ENCODE assay signal across 29 cellular contexts in genomic region chrX:46957299-46957698, GRCh38. TPM values are rescaled to one million over a fixed set of nuclear protein-coding genes. Genes with fewer than 3 reads are reported as not detected.
DNase-seq lines count a peak whose midpoint lies in the region; ATAC-seq and TF ChIP-seq lines count a peak whose summit lies in the region.
"Had no signal": no experiment of that assay in that cellular context is flagged by ENCODE, and none has a peak within 500 bp of the region (broad histone marks: within the 10 kb centered on the region; RNA-seq: fewer than 3 reads in every experiment).

No MANE protein-coding gene starts in this region.

- CTCF ChIA-PET in MCF 10A (lab: Yijun Ruan, JAX), result interaction anchor here (1.4 kb wide), 1 partner anchor 54 kb away, joined by 7 read pairs; no protein-coding TSS in a partner anchor

- POLR2A ChIA-PET in MCF 10A (lab: Yijun Ruan, JAX), result interaction anchor here (1.1 to 2.5 kb wide), 3 partner anchors 9 to 44 kb away, joined by 3 to 12 read pairs (median 8); partner anchors contain the start of gene JADE3

- no peak overlapping the region for H3K27ac ChIP-seq in breast epithelium
- H3K27ac ChIP-seq: esophagus squamous epithelium, gastroesophageal sphincter, prostate gland, sigmoid colon, tibial nerve had no signal

- H3K36me3 Mint-ChIP-seq in MCF 10A (ENCODE audit: insufficient read depth, unreplicated experiment) (no peaks in the 10 kb centered on the region), type B pancreatic cell (no peaks in the 10 kb centered on the region)
- H3K36me3 Mint-ChIP-seq: activated CD4-positive, alpha-beta memory T cell treated with anti-CD3 and anti-CD28 coated beads for 36 hours; CD8-positive, alpha-beta memory T cell had no signal

- no peaks in the 10 kb centered on the region for H3K36me3 ChIP-seq in breast epithelium
- H3K36me3 ChIP-seq: esophagus squamous epithelium, gastroesophageal sphincter, prostate gland, sigmoid colon, tibial nerve had no signal

- H3K4me3 ChIP-seq in breast epithelium, result no peak overlapping the region
- H3K4me3 ChIP-seq: esophagus squamous epithelium, gastroesophageal sphincter, prostate gland, sigmoid colon, tibial nerve had no signal

- H3K4me1 ChIP-seq in breast epithelium, result no peaks in the 10 kb centered on the region
- H3K4me1 ChIP-seq: prostate gland, tibial nerve had no signal

- H3K4me3 Mint-ChIP-seq in MCF 10A (ENCODE audit: unreplicated experiment) (no peak overlapping the region), type B pancreatic cell (no peak overlapping the region)
- H3K4me3 Mint-ChIP-seq: activated CD4-positive, alpha-beta memory T cell treated with anti-CD3 and anti-CD28 coated beads for 36 hours; activated T-cell treated with anti-CD3 and anti-CD28 coated beads, Interleukin-2, amount 50 U/mL, for 72 hours; B cell; CD8-positive, alpha-beta memory T cell had no signal

- H3K4me1 Mint-ChIP-seq in MCF 10A (ENCODE audit: insufficient read depth, unreplicated experiment) (peaks cover 12% of the 10 kb centered on the region), type B pancreatic cell (ENCODE audit: unreplicated experiment) (peaks cover 21% of the 10 kb centered on the region)
- H3K4me1 Mint-ChIP-seq: CD8-positive, alpha-beta memory T cell had no signal

- ATAC-seq in GM18519 (IDR thresholded peaks at IDR 0.05; ENCODE audit: low FRiP score, unreplicated experiment), result no peak
- ATAC-seq: activated T-cell treated with anti-CD3 and anti-CD28 coated beads, Interleukin-2, amount 50 U/mL, for 72 hours; gastroesophageal sphincter had no signal

- DNase-seq in MCF 10A (ENCODE audit: unreplicated experiment) (peak; percentile 4), breast epithelium (ENCODE audit: low spot score in 2 of 2) (no peak), RPMI7951 (ENCODE audit: low read depth) (peak; percentile 13), erythroblast (lab: John Stamatoyannopoulos, UW) (peak; percentile 5 to 24), type B pancreatic cell (ENCODE audit: extremely low spot score, unreplicated experiment) (no peak), putamen (ENCODE audit: low spot score) (no peak), 8988T (no peak)
- DNase-seq: ACHN; activated CD4-positive, alpha-beta memory T cell treated with anti-CD3 and anti-CD28 coated beads for 36 hours; activated CD4-positive, CD25-positive, alpha-beta regulatory T cell treated with anti-CD3 and anti-CD28 coated beads, Interleukin-2, amount 50 U/mL, for 72 hours; activated naive CD4-positive, alpha-beta T cell treated with Interleukin-2 at 50 U/mL for 16 hours; activated T-cell treated with anti-CD3 and anti-CD28 coated beads, Interleukin-2, amount 50 U/mL, for 72 hours; CD8-positive, alpha-beta memory T cell; central memory CD4-positive, alpha-beta T cell; cortex of kidney; esophagus squamous epithelium; H7; Kasumi-1; kidney glomerular epithelial cell; NCI-H1048; NCI-H1694 treated with DMSO at 0.1 percent for 48 hours; NCI-H526 treated with DMSO at 0.1 percent for 48 hours; sigmoid colon; stimulated activated CD4-positive, alpha-beta T cell treated with anti-CD3 and anti-CD28 coated beads, Interleukin-4, amount 100 ng/mL, for 24 hours had no signal

- peaks cover 28% of the 10 kb centered on the region for H3K27me3 Mint-ChIP-seq in MCF 10A (ENCODE audit: insufficient read depth, unreplicated experiment)
- H3K27me3 Mint-ChIP-seq in type B pancreatic cell, result no peaks in the 10 kb centered on the region
- H3K27me3 Mint-ChIP-seq: B cell had no signal

- H3K9me3 ChIP-seq in breast epithelium, result no peaks in the 10 kb centered on the region
- H3K9me3 ChIP-seq: esophagus squamous epithelium, gastroesophageal sphincter, prostate gland, sigmoid colon, tibial nerve had no signal

- TF ChIP-seq POLR2A in breast epithelium (IDR thresholded peaks at IDR 0.05) (no peak), erythroblast (IDR thresholded peaks at IDR 0.05; ENCODE audit: low read length) (no peak)

- H3K27me3 ChIP-seq in breast epithelium, result peaks cover 0 to 32% of the 10 kb centered on the region in 2 donors
- H3K27me3 ChIP-seq: esophagus squamous epithelium, gastroesophageal sphincter, sigmoid colon had no signal

- intact Hi-C loops in MCF 10A (cut with micrococcal nuclease), result no loop called here
- intact Hi-C loops in breast epithelium (cut with DNase I; ENCODE audit: low total_unique reads), result no loop called here

- H3K9me3 Mint-ChIP-seq in MCF 10A (ENCODE audit: unreplicated experiment) (no peaks in the 10 kb centered on the region), type B pancreatic cell (no peaks in the 10 kb centered on the region)
- H3K9me3 Mint-ChIP-seq: activated CD4-positive, alpha-beta memory T cell treated with anti-CD3 and anti-CD28 coated beads for 36 hours; activated T-cell treated with anti-CD3 and anti-CD28 coated beads, Interleukin-2, amount 50 U/mL, for 72 hours; CD8-positive, alpha-beta memory T cell had no signal

- H3K27ac Mint-ChIP-seq in MCF 10A (ENCODE audit: low read depth, unreplicated experiment), result no peak overlapping the region
- peak overlapping the region; percentile 60 for H3K27ac Mint-ChIP-seq in type B pancreatic cell
- H3K27ac Mint-ChIP-seq: activated CD4-positive, alpha-beta memory T cell treated with anti-CD3 and anti-CD28 coated beads for 36 hours; activated T-cell treated with anti-CD3 and anti-CD28 coated beads, Interleukin-2, amount 50 U/mL, for 72 hours; B cell; CD8-positive, alpha-beta memory T cell had no signal

- TF ChIP-seq CTCF in MCF 10A (IDR thresholded peaks at IDR 0.05; ENCODE audit: unreplicated experiment) (no peak), breast epithelium (IDR thresholded peaks at IDR 0.05) (no peak), type B pancreatic cell (conservative IDR thresholded peaks at IDR 0.05) (no peak)

- BruUV-seq in MCF 10A (replicated peaks; lab: Mats Ljungman, UMichigan), result no TSS peak

RNA-seq across cellular contexts. Expression of gene JADE3, which starts 45.1 kb away (rescaled TPM):
- total RNA-seq in MCF 10A (2022) (7.8 and 9.4 TPM in 2 replicates), breast epithelium (10 to 100 TPM in 2 of 3 donors, 1 to 10 TPM in 1; 7.5 to 20.8 (median 12.8) TPM), type B pancreatic cell (ENCODE audit: low replicate concordance) (17.0 and 21.1 TPM in 2 replicates)
- total RNA-seq in RPMI7951 (2014; rRNA removed; shearing (Covaris generic)), result 5.8 and 6.1 TPM in 2 replicates

Comparison
In these comparisons a context has a peak if more than half of its experiments do, and no peak if none do; other contexts are left out.
1. DNase-seq: peak in MCF 10A (single experiment), RPMI7951 (single experiment) and erythroblast (2 of 2); none in breast epithelium (0 of 2), type B pancreatic cell (single experiment), putamen (single experiment) and 8988T (single experiment).